Comparison of ENCODE assay signal across 8 cellular contexts in genomic region chr20:41133709-41134361, GRCh38. TPM values are rescaled to one million over a fixed set of nuclear protein-coding genes. Genes with fewer than 3 reads are reported as not detected.
DNase-seq lines count a peak whose midpoint lies in the region; ATAC-seq lines count a peak whose summit lies in the region.

No MANE protein-coding gene starts in this region.

- peak overlapping the region in 1 of 4 donors; percentile 25 for H3K4me3 Mint-ChIP-seq in IgD-negative memory B cell
- no peak overlapping the region for H3K4me3 Mint-ChIP-seq in activated naive CD8-positive, alpha-beta T cell treated with anti-CD3 and anti-CD28 coated beads for 36 hours
- H3K4me3 Mint-ChIP-seq in stimulated activated effector memory CD8-positive, alpha-beta T cell treated with anti-CD3 and anti-CD28 coated beads, Interleukin-12 subunit alpha, Interleukin-12 subunit beta, amount 100 ng/mL, for 72 hours = no peak overlapping the region

- H3K36me3 Mint-ChIP-seq in IgD-negative memory B cell = no peaks in the 10 kb centered on the region
- H3K36me3 Mint-ChIP-seq in activated naive CD8-positive, alpha-beta T cell treated with anti-CD3 and anti-CD28 coated beads for 36 hours = peaks cover 13% of the 10 kb centered on the region
- H3K36me3 Mint-ChIP-seq in stimulated activated effector memory CD8-positive, alpha-beta T cell treated with anti-CD3 and anti-CD28 coated beads, Interleukin-12 subunit alpha, Interleukin-12 subunit beta, amount 100 ng/mL, for 72 hours = peaks cover 15% of the 10 kb centered on the region

- no peaks in the 10 kb centered on the region for H3K27me3 Mint-ChIP-seq in IgD-negative memory B cell
- no peaks in the 10 kb centered on the region for H3K27me3 Mint-ChIP-seq in activated naive CD8-positive, alpha-beta T cell treated with anti-CD3 and anti-CD28 coated beads for 36 hours

- peak overlapping the region; percentile 35 to 73 (median 39) for H3K27ac Mint-ChIP-seq in IgD-negative memory B cell
- peak overlapping the region; percentile 21 for H3K27ac Mint-ChIP-seq in activated naive CD8-positive, alpha-beta T cell treated with anti-CD3 and anti-CD28 coated beads for 36 hours
- peak overlapping the region; percentile 32 for H3K27ac Mint-ChIP-seq in stimulated activated effector memory CD8-positive, alpha-beta T cell treated with anti-CD3 and anti-CD28 coated beads, Interleukin-12 subunit alpha, Interleukin-12 subunit beta, amount 100 ng/mL, for 72 hours

- ATAC-seq in GM21447 (IDR thresholded peaks at IDR 0.05; ENCODE audit: unreplicated experiment) (peak; percentile 36), GM21381 (IDR thresholded peaks at IDR 0.05; ENCODE audit: unreplicated experiment) (no peak)
- ATAC-seq in stimulated activated effector memory CD8-positive, alpha-beta T cell treated with anti-CD3 and anti-CD28 coated beads, Interleukin-12 subunit alpha, Interleukin-12 subunit beta, amount 100 ng/mL, for 72 hours = peak; percentile 22

- peak; percentile 65 for DNase-seq in activated naive CD8-positive, alpha-beta T cell treated with anti-CD3 and anti-CD28 coated beads for 36 hours
- no peak for DNase-seq in stimulated activated effector memory CD8-positive, alpha-beta T cell treated with anti-CD3 and anti-CD28 coated beads, Interleukin-12 subunit alpha, Interleukin-12 subunit beta, amount 100 ng/mL, for 72 hours (ENCODE audit: low spot score in 2 of 2)
- DNase-seq in NOMO-1 (lab: John Stamatoyannopoulos, UW; ENCODE audit: unreplicated experiment in 2 of 2) (no peak), NOMO-1 treated with DMSO at 0.1 percent for 48 hours (lab: John Stamatoyannopoulos, UW; ENCODE audit: unreplicated experiment) (no peak), NCI-H1930 (lab: John Stamatoyannopoulos, UW) (no peak)

- H3K9me3 Mint-ChIP-seq in IgD-negative memory B cell = no peaks in the 10 kb centered on the region
- H3K9me3 Mint-ChIP-seq in activated naive CD8-positive, alpha-beta T cell treated with anti-CD3 and anti-CD28 coated beads for 36 hours = no peaks in the 10 kb centered on the region
- no peaks in the 10 kb centered on the region for H3K9me3 Mint-ChIP-seq in stimulated activated effector memory CD8-positive, alpha-beta T cell treated with anti-CD3 and anti-CD28 coated beads, Interleukin-12 subunit alpha, Interleukin-12 subunit beta, amount 100 ng/mL, for 72 hours

- peaks cover 22 to 29% (median 29%) of the 10 kb centered on the region in 3 donors for H3K4me1 Mint-ChIP-seq in IgD-negative memory B cell
- H3K4me1 Mint-ChIP-seq in activated naive CD8-positive, alpha-beta T cell treated with anti-CD3 and anti-CD28 coated beads for 36 hours = peaks cover 38% of the 10 kb centered on the region
- peaks cover 47% of the 10 kb centered on the region for H3K4me1 Mint-ChIP-seq in stimulated activated effector memory CD8-positive, alpha-beta T cell treated with anti-CD3 and anti-CD28 coated beads, Interleukin-12 subunit alpha, Interleukin-12 subunit beta, amount 100 ng/mL, for 72 hours

RNA-seq across cellular contexts. Expression of gene PLCG1, which starts 3.5 kb away (rescaled TPM):
- polyA plus RNA-seq in IgD-negative memory B cell = 12.8 TPM
- 100 to 1,000 TPM; 156 to 162 TPM for total RNA-seq in activated naive CD8-positive, alpha-beta T cell treated with anti-CD3 and anti-CD28 coated beads for 36 hours
